ENCODE assay signal across 2 cellular contexts in the genomic region with DNA sequence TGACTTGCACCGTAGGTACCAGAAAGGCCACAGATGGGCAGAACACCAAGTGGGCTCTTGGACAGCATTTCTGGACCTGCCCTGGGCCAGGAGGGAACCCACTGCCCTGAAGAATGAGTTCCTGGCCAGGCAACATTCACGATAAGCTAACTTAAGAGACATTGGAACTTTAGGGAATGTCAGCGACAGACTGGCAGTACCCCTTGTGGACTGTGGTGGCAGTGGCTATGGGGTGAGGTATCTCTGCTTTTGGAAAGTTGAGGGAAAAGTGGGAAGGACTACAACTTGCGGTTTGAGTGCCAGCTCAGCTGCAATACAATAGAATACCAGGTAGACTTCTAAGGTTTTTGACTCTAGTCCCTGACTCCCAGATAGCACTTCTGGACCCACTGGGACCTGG.
TF ChIP-seq lines count a peak whose summit lies in the region.

No MANE protein-coding gene starts in this region.

TF ChIP-seq in HepG2, 621 proteins besides CTCF, POLR2A, EP300 and RAD21:
- TF ChIP-seq, protein P1, sequence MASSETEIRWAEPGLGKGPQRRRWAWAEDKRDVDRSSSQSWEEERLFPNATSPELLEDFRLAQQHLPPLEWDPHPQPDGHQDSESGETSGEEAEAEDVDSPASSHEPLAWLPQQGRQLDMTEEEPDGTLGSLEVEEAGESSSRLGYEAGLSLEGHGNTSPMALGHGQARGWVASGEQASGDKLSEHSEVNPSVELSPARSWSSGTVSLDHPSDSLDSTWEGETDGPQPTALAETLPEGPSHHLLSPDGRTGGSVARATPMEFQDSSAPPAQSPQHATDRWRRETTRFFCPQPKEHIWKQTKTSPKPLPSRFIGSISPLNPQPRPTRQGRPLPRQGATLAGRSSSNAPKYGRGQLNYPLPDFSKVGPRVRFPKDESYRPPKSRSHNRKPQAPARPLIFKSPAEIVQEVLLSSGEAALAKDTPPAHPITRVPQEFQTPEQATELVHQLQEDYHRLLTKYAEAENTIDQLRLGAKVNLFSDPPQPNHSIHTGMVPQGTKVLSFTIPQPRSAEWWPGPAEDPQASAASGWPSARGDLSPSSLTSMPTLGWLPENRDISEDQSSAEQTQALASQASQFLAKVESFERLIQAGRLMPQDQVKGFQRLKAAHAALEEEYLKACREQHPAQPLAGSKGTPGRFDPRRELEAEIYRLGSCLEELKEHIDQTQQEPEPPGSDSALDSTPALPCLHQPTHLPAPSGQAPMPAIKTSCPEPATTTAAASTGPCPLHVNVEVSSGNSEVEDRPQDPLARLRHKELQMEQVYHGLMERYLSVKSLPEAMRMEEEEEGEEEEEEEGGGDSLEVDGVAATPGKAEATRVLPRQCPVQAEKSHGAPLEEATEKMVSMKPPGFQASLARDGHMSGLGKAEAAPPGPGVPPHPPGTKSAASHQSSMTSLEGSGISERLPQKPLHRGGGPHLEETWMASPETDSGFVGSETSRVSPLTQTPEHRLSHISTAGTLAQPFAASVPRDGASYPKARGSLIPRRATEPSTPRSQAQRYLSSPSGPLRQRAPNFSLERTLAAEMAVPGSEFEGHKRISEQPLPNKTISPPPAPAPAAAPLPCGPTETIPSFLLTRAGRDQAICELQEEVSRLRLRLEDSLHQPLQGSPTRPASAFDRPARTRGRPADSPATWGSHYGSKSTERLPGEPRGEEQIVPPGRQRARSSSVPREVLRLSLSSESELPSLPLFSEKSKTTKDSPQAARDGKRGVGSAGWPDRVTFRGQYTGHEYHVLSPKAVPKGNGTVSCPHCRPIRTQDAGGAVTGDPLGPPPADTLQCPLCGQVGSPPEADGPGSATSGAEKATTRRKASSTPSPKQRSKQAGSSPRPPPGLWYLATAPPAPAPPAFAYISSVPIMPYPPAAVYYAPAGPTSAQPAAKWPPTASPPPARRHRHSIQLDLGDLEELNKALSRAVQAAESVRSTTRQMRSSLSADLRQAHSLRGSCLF (CRISPR knock-in tag; IDR thresholded peaks at IDR 0.05; ENCODE audit: borderline replicate concordance) = no peak
- no peak for TF ChIP-seq SMAD9 (CRISPR knock-in tag; IDR thresholded peaks at IDR 0.05)
- no peak for TF ChIP-seq GABPB1 (CRISPR knock-in tag; IDR thresholded peaks at IDR 0.05)
- TF ChIP-seq ZNF776 (CRISPR knock-in tag; IDR thresholded peaks at IDR 0.05) = no peak
- no peak for TF ChIP-seq KDM1A (CRISPR knock-in tag; IDR thresholded peaks at IDR 0.05)
- no peak for TF ChIP-seq HMG20B (CRISPR knock-in tag; conservative IDR thresholded peaks at IDR 0.05)
- no peak for TF ChIP-seq ZKSCAN5 (CRISPR knock-in tag; IDR thresholded peaks at IDR 0.05)
TF ChIP-seq in HepG2: peak in this region for 0.

TF ChIP-seq in WTC11, 78 proteins besides CTCF, POLR2A, EP300 and RAD21:
- TF ChIP-seq, protein P2, sequence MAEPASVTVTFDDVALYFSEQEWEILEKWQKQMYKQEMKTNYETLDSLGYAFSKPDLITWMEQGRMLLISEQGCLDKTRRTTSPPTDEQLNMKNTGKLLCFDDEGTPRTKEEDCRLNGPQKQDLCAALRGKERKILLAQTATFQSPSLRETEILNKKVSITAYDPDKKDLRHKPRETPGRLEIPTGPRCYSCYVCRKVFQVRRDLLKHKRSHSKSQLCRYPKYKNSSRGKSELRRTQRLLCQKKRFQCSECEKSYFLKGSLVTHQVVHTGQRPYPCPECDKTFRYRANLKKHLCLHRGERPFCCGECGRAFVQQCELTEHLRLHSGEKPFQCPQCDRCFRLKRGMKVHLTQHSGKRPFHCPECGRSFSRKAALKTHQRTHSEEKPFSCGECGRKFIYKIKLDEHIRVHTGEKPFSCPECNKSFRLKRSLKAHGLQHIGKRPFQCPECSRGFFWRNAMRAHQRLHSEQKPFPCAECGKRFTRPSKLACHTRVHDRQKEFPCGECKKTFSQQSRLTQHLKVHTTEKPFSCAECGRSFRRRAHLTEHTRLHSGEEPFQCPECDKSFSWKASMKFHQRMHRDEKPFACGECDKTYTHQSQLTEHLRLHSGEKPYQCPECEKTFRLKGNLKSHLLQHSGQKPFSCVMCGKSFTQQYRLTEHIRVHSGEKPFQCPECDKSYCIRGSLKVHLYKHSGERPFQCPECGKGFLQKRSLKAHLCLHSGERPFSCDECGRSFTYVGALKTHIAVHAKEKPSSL (CRISPR knock-in tag; conservative IDR thresholded peaks at IDR 0.05) = no peak
- TF ChIP-seq ZNF121 (CRISPR knock-in tag; IDR thresholded peaks at IDR 0.05) = no peak
- TF ChIP-seq ZNF423 (CRISPR knock-in tag; IDR thresholded peaks at IDR 0.05) = no peak
- TF ChIP-seq OVOL2 (CRISPR knock-in tag; IDR thresholded peaks at IDR 0.05; ENCODE audit: borderline replicate concordance) = no peak
- TF ChIP-seq, protein P3, sequence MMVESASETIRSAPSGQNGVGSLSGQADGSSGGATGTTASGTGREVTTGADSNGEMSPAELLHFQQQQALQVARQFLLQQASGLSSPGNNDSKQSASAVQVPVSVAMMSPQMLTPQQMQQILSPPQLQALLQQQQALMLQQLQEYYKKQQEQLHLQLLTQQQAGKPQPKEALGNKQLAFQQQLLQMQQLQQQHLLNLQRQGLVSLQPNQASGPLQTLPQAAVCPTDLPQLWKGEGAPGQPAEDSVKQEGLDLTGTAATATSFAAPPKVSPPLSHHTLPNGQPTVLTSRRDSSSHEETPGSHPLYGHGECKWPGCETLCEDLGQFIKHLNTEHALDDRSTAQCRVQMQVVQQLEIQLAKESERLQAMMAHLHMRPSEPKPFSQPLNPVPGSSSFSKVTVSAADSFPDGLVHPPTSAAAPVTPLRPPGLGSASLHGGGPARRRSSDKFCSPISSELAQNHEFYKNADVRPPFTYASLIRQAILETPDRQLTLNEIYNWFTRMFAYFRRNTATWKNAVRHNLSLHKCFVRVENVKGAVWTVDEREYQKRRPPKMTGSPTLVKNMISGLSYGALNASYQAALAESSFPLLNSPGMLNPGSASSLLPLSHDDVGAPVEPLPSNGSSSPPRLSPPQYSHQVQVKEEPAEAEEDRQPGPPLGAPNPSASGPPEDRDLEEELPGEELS (CRISPR knock-in tag; IDR thresholded peaks at IDR 0.05) = no peak
- TF ChIP-seq, protein P4, sequence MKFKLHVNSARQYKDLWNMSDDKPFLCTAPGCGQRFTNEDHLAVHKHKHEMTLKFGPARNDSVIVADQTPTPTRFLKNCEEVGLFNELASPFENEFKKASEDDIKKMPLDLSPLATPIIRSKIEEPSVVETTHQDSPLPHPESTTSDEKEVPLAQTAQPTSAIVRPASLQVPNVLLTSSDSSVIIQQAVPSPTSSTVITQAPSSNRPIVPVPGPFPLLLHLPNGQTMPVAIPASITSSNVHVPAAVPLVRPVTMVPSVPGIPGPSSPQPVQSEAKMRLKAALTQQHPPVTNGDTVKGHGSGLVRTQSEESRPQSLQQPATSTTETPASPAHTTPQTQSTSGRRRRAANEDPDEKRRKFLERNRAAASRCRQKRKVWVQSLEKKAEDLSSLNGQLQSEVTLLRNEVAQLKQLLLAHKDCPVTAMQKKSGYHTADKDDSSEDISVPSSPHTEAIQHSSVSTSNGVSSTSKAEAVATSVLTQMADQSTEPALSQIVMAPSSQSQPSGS (CRISPR knock-in tag; IDR thresholded peaks at IDR 0.05; ENCODE audit: borderline replicate concordance, low read depth) = no peak
- TF ChIP-seq, protein P5, sequence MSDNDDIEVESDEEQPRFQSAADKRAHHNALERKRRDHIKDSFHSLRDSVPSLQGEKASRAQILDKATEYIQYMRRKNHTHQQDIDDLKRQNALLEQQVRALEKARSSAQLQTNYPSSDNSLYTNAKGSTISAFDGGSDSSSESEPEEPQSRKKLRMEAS (CRISPR knock-in tag; IDR thresholded peaks at IDR 0.05) = no peak
- TF ChIP-seq, protein P6, sequence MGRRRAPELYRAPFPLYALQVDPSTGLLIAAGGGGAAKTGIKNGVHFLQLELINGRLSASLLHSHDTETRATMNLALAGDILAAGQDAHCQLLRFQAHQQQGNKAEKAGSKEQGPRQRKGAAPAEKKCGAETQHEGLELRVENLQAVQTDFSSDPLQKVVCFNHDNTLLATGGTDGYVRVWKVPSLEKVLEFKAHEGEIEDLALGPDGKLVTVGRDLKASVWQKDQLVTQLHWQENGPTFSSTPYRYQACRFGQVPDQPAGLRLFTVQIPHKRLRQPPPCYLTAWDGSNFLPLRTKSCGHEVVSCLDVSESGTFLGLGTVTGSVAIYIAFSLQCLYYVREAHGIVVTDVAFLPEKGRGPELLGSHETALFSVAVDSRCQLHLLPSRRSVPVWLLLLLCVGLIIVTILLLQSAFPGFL (CRISPR knock-in tag; IDR thresholded peaks at IDR 0.05; ENCODE audit: borderline replicate concordance) = no peak
- TF ChIP-seq, protein P7, sequence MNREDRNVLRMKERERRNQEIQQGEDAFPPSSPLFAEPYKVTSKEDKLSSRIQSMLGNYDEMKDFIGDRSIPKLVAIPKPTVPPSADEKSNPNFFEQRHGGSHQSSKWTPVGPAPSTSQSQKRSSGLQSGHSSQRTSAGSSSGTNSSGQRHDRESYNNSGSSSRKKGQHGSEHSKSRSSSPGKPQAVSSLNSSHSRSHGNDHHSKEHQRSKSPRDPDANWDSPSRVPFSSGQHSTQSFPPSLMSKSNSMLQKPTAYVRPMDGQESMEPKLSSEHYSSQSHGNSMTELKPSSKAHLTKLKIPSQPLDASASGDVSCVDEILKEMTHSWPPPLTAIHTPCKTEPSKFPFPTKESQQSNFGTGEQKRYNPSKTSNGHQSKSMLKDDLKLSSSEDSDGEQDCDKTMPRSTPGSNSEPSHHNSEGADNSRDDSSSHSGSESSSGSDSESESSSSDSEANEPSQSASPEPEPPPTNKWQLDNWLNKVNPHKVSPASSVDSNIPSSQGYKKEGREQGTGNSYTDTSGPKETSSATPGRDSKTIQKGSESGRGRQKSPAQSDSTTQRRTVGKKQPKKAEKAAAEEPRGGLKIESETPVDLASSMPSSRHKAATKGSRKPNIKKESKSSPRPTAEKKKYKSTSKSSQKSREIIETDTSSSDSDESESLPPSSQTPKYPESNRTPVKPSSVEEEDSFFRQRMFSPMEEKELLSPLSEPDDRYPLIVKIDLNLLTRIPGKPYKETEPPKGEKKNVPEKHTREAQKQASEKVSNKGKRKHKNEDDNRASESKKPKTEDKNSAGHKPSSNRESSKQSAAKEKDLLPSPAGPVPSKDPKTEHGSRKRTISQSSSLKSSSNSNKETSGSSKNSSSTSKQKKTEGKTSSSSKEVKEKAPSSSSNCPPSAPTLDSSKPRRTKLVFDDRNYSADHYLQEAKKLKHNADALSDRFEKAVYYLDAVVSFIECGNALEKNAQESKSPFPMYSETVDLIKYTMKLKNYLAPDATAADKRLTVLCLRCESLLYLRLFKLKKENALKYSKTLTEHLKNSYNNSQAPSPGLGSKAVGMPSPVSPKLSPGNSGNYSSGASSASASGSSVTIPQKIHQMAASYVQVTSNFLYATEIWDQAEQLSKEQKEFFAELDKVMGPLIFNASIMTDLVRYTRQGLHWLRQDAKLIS (CRISPR knock-in tag; IDR thresholded peaks at IDR 0.05; ENCODE audit: borderline replicate concordance) = no peak
- no peak for TF ChIP-seq FOXJ3 (CRISPR knock-in tag; IDR thresholded peaks at IDR 0.05; ENCODE audit: borderline replicate concordance)
- TF ChIP-seq, protein P8, sequence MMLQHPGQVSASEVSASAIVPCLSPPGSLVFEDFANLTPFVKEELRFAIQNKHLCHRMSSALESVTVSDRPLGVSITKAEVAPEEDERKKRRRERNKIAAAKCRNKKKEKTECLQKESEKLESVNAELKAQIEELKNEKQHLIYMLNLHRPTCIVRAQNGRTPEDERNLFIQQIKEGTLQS (CRISPR knock-in tag; conservative IDR thresholded peaks at IDR 0.05) = no peak
- no peak for TF ChIP-seq ZNF671 (CRISPR knock-in tag; IDR thresholded peaks at IDR 0.05)
- no peak for TF ChIP-seq KAT7 (CRISPR knock-in tag; IDR thresholded peaks at IDR 0.05; ENCODE audit: borderline replicate concordance)
- TF ChIP-seq MYBL2 (CRISPR knock-in tag; IDR thresholded peaks at IDR 0.05) = no peak
- no peak for TF ChIP-seq GABPB1 (CRISPR knock-in tag; IDR thresholded peaks at IDR 0.05)
- TF ChIP-seq, protein P9, sequence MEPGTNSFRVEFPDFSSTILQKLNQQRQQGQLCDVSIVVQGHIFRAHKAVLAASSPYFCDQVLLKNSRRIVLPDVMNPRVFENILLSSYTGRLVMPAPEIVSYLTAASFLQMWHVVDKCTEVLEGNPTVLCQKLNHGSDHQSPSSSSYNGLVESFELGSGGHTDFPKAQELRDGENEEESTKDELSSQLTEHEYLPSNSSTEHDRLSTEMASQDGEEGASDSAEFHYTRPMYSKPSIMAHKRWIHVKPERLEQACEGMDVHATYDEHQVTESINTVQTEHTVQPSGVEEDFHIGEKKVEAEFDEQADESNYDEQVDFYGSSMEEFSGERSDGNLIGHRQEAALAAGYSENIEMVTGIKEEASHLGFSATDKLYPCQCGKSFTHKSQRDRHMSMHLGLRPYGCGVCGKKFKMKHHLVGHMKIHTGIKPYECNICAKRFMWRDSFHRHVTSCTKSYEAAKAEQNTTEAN (CRISPR knock-in tag; IDR thresholded peaks at IDR 0.05) = no peak
- no peak for TF ChIP-seq JUN (CRISPR knock-in tag; IDR thresholded peaks at IDR 0.05)
- no peak for TF ChIP-seq ZNF138 (CRISPR knock-in tag; conservative IDR thresholded peaks at IDR 0.05)
- TF ChIP-seq, protein P10, sequence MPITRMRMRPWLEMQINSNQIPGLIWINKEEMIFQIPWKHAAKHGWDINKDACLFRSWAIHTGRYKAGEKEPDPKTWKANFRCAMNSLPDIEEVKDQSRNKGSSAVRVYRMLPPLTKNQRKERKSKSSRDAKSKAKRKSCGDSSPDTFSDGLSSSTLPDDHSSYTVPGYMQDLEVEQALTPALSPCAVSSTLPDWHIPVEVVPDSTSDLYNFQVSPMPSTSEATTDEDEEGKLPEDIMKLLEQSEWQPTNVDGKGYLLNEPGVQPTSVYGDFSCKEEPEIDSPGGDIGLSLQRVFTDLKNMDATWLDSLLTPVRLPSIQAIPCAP (CRISPR knock-in tag; IDR thresholded peaks at IDR 0.05) = no peak
- no peak for TF ChIP-seq TP53 (CRISPR knock-in tag; IDR thresholded peaks at IDR 0.05)
